Comparison of ENCODE assay signal across 21 cellular contexts in genomic region chr1:59379028-59379728, GRCh38.
"Had no signal": no experiment of that assay in that cellular context is flagged by ENCODE, and none has a peak within 500 bp of the region (broad histone marks: within the 10 kb centered on the region; RNA-seq: fewer than 3 reads in every experiment).

No MANE protein-coding gene starts in this region.

- H3K27me3 Mint-ChIP-seq: activated CD4-positive, alpha-beta memory T cell treated with anti-CD3 and anti-CD28 coated beads, Interleukin-2, amount 10 ng/mL, durations not matched to agents 7 days and 5 days; T-cell had no signal

- H3K4me1 Mint-ChIP-seq: activated CD4-positive, alpha-beta memory T cell treated with anti-CD3 and anti-CD28 coated beads, Interleukin-2, amount 10 ng/mL, durations not matched to agents 7 days and 5 days; neural progenitor cell; T-cell had no signal

- H3K27ac Mint-ChIP-seq: activated CD4-positive, alpha-beta memory T cell treated with anti-CD3 and anti-CD28 coated beads, Interleukin-2, amount 10 ng/mL, durations not matched to agents 7 days and 5 days; activated naive CD4-positive, alpha-beta T cell treated with anti-CD3 and anti-CD28 coated beads for 36 hours; activated T-helper 1 cell treated with anti-CD3 and anti-CD28 coated beads, Interleukin-12 subunit alpha, Interleukin-12 subunit beta, Interleukin-2, Interleukin-4 antibody, amounts not matched to agents 30 ng/mL and 10 ng/mL and 1 ng/mL, durations not matched to agents 14 hours and 24 hours and 36 hours; brain; neural progenitor cell; T-cell had no signal

- H3K4me3 ChIP-seq: dorsolateral prefrontal cortex, esophagus squamous epithelium, gastrocnemius medialis, heart right ventricle, left ventricle myocardium inferior, neural progenitor cell, ovary, thyroid gland, vagina had no signal

- ATAC-seq: gastrocnemius medialis, heart right ventricle, T-cell had no signal

- H3K9me3 Mint-ChIP-seq: T-cell had no signal

- DNase-seq: activated CD4-positive, alpha-beta memory T cell treated with anti-CD3 and anti-CD28 coated beads, Interleukin-2, amount 10 ng/mL, durations not matched to agents 7 days and 5 days; activated CD4-positive, alpha-beta T cell treated with anti-CD3 and anti-CD28 coated beads for 1 hour; activated naive CD4-positive, alpha-beta T cell treated with anti-CD3 and anti-CD28 coated beads for 36 hours; amygdala; dorsolateral prefrontal cortex; esophagus squamous epithelium; gastrocnemius medialis; heart right ventricle; islet precursor cell; left ventricle myocardium inferior; mesendoderm; ovary; stimulated activated CD4-positive, alpha-beta T cell treated with anti-CD3 and anti-CD28 coated beads, Interleukin-15, amount 100 ng/mL, for 24 hours; stimulated activated CD4-positive, alpha-beta T cell treated with anti-CD3 and anti-CD28 coated beads, Interleukin-4, amount 100 ng/mL, for 24 hours; T-cell; T1000; thyroid gland had no signal

- H3K4me3 Mint-ChIP-seq: activated CD4-positive, alpha-beta memory T cell treated with anti-CD3 and anti-CD28 coated beads, Interleukin-2, amount 10 ng/mL, durations not matched to agents 7 days and 5 days; activated naive CD4-positive, alpha-beta T cell treated with anti-CD3 and anti-CD28 coated beads for 36 hours; activated T-helper 1 cell treated with anti-CD3 and anti-CD28 coated beads, Interleukin-12 subunit alpha, Interleukin-12 subunit beta, Interleukin-2, Interleukin-4 antibody, amounts not matched to agents 30 ng/mL and 10 ng/mL and 1 ng/mL, durations not matched to agents 14 hours and 24 hours and 36 hours; brain; neural progenitor cell; T-cell had no signal
